ENCODE assay signal across 1 cellular context in the genomic region with DNA sequence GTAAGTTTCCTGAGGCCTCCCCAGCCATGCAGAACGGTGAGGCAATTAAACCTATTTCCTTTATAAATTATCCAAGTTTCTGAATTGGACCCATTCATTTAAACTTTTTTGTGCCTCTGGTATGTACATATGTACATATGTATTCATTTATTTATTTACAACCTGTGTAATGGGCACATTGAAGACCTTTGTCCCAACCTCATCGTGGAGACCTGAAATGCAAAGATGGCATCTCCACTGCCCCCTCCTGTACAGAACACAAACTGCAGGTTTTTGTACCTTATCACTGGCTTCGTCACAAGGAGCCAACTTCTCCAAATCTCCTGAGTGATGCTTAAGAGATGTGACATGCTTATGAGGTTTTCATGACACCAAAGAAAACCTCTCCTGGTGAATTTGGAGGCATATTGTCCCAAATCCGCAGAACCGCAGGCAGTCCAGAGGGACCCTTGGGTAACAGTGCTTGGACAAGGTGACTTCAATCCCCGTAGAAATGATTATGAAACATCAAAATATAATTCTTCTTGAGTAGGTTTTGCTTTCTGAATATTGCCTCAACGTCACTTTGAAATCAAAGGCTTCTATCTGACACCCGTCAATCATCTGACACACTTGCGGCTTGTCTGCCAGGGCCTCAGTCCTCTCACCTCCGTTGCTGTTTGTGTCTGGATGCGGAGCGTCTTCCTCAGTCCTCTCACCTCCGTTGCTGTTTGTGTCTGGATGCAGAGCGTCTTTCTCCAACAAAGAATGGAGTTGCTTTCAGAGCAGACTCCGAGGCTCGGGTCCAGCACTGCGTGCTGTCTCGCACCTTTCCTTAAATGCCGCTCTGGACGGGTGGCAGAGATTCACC.
TF ChIP-seq lines count a peak whose summit lies in the region.

No MANE protein-coding gene starts in this region.

TF ChIP-seq in GM23338, 12 proteins besides CTCF, POLR2A, EP300 and RAD21 (continued from another document):
- TF ChIP-seq EZH2 (IDR thresholded peaks at IDR 0.05; ENCODE audit: low read depth, unreplicated experiment) = no peak
- TF ChIP-seq NANOG (IDR thresholded peaks at IDR 0.05; ENCODE audit: borderline replicate concordance) = no peak
- no peak for TF ChIP-seq EZH2phosphoT487 (IDR thresholded peaks at IDR 0.05; ENCODE audit: unreplicated experiment)
- TF ChIP-seq, protein P1, sequence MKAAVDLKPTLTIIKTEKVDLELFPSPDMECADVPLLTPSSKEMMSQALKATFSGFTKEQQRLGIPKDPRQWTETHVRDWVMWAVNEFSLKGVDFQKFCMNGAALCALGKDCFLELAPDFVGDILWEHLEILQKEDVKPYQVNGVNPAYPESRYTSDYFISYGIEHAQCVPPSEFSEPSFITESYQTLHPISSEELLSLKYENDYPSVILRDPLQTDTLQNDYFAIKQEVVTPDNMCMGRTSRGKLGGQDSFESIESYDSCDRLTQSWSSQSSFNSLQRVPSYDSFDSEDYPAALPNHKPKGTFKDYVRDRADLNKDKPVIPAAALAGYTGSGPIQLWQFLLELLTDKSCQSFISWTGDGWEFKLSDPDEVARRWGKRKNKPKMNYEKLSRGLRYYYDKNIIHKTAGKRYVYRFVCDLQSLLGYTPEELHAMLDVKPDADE (IDR thresholded peaks at IDR 0.05) = no peak
- TF ChIP-seq ZNF331 (CRISPR knock-in tag; IDR thresholded peaks at IDR 0.05; ENCODE audit: low read depth) = no peak
- no peak for TF ChIP-seq POLR2AphosphoS5 (IDR thresholded peaks at IDR 0.05; ENCODE audit: low read depth)
- no peak for TF ChIP-seq ZNF114 (CRISPR knock-in tag; IDR thresholded peaks at IDR 0.05)
